Comparison of ENCODE assay signal across 1 cellular context in genomic region chr12:93563807-93564538, GRCh38.
TF ChIP-seq lines count a peak whose summit lies in the region.

No MANE protein-coding gene starts in this region.

TF ChIP-seq in HepG2, 621 proteins besides CTCF, POLR2A, EP300 and RAD21 (continued from another document and continues in another):
- TF ChIP-seq, protein P1, sequence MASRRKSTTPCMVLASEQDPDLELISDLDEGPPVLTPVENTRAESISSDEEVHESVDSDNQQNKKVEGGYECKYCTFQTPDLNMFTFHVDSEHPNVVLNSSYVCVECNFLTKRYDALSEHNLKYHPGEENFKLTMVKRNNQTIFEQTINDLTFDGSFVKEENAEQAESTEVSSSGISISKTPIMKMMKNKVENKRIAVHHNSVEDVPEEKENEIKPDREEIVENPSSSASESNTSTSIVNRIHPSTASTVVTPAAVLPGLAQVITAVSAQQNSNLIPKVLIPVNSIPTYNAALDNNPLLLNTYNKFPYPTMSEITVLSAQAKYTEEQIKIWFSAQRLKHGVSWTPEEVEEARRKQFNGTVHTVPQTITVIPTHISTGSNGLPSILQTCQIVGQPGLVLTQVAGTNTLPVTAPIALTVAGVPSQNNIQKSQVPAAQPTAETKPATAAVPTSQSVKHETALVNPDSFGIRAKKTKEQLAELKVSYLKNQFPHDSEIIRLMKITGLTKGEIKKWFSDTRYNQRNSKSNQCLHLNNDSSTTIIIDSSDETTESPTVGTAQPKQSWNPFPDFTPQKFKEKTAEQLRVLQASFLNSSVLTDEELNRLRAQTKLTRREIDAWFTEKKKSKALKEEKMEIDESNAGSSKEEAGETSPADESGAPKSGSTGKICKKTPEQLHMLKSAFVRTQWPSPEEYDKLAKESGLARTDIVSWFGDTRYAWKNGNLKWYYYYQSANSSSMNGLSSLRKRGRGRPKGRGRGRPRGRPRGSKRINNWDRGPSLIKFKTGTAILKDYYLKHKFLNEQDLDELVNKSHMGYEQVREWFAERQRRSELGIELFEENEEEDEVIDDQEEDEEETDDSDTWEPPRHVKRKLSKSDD (CRISPR knock-in tag; IDR thresholded peaks at IDR 0.05; ENCODE audit: low read depth) = 0 out of 2 replicates have a peak, but pooled peaks have one; percentile 36
- TF ChIP-seq ZNF275 (CRISPR knock-in tag; IDR thresholded peaks at IDR 0.05; ENCODE audit: borderline replicate concordance) (peak; percentile 87; the same call in 1 of the 2 replicates), ZNF12 (CRISPR knock-in tag; IDR thresholded peaks at IDR 0.05) (peak; percentile 55; the same call in 1 of the 2 replicates), ARID4A (CRISPR knock-in tag; IDR thresholded peaks at IDR 0.05; ENCODE audit: borderline replicate concordance) (peak; percentile 18; the same call in 1 of the 2 replicates), ADNP (CRISPR knock-in tag; IDR thresholded peaks at IDR 0.05) (no peak), KAT8 (CRISPR knock-in tag; IDR thresholded peaks at IDR 0.05) (peak; percentile 81), ZNF230 (CRISPR knock-in tag; IDR thresholded peaks at IDR 0.05) (no peak), ZNF577 (CRISPR knock-in tag; IDR thresholded peaks at IDR 0.05; ENCODE audit: borderline replicate concordance, low read depth) (no peak), FOSL2 (CRISPR knock-in tag; IDR thresholded peaks at IDR 0.05) (peak; percentile 99), KLF9 (CRISPR knock-in tag; IDR thresholded peaks at IDR 0.05; ENCODE audit: low read depth) (no peak), GFI1 (CRISPR knock-in tag; IDR thresholded peaks at IDR 0.05; ENCODE audit: borderline replicate concordance) (peak; percentile 97), ZNF281 (CRISPR knock-in tag; IDR thresholded peaks at IDR 0.05; ENCODE audit: borderline replicate concordance) (peak; percentile 30; the same call in 1 of the 2 replicates), ZNF331 (CRISPR knock-in tag; IDR thresholded peaks at IDR 0.05) (peak; percentile 94), HNRNPL (IDR thresholded peaks at IDR 0.05; ENCODE audit: low read depth, low read length) (peak; percentile 70; the same call in 1 of the 2 replicates), ZNF703 (CRISPR knock-in tag; IDR thresholded peaks at IDR 0.05; ENCODE audit: borderline replicate concordance) (no peak), ATM (IDR thresholded peaks at IDR 0.05; ENCODE audit: borderline replicate concordance) (no peak), KDM3A (CRISPR knock-in tag; IDR thresholded peaks at IDR 0.05; ENCODE audit: low read depth) (peak; percentile 45; the same call in 1 of the 2 replicates), RXRA (CRISPR knock-in tag; IDR thresholded peaks at IDR 0.05) (peak; percentile 94; the same call in 1 of the 2 replicates), ZNF773 (CRISPR knock-in tag; IDR thresholded peaks at IDR 0.05; ENCODE audit: borderline replicate concordance) (no peak), ZNF44 (CRISPR knock-in tag; IDR thresholded peaks at IDR 0.05) (no peak), ZNF543 (CRISPR knock-in tag; IDR thresholded peaks at IDR 0.05) (no peak), KLF15 (CRISPR knock-in tag; IDR thresholded peaks at IDR 0.05; ENCODE audit: borderline replicate concordance) (no peak), RFXAP (CRISPR knock-in tag; IDR thresholded peaks at IDR 0.05; ENCODE audit: borderline replicate concordance) (no peak), FOXA3 (CRISPR knock-in tag; IDR thresholded peaks at IDR 0.05) (peak; percentile 95), ZNF569 (CRISPR knock-in tag; IDR thresholded peaks at IDR 0.05; ENCODE audit: borderline replicate concordance) (no peak), ZNF501 (CRISPR knock-in tag; IDR thresholded peaks at IDR 0.05) (peak; percentile 52), NAIF1 (CRISPR knock-in tag; IDR thresholded peaks at IDR 0.05; ENCODE audit: borderline replicate concordance) (no peak), AHR (CRISPR knock-in tag; IDR thresholded peaks at IDR 0.05) (peak; percentile 92; the same call in 1 of the 2 replicates), ZFP90 (CRISPR knock-in tag; IDR thresholded peaks at IDR 0.05; ENCODE audit: borderline replicate concordance) (peak; percentile 46; the same call in 1 of the 2 replicates), LCORL (IDR thresholded peaks at IDR 0.05) (peak; percentile 19; the same call in 1 of the 2 replicates), LCORL (CRISPR knock-in tag; IDR thresholded peaks at IDR 0.05) (peak; percentile 42), TAF1 (CRISPR knock-in tag; IDR thresholded peaks at IDR 0.05) (no peak), MIER2 (CRISPR knock-in tag; IDR thresholded peaks at IDR 0.05) (peak; percentile 60; the same call in 1 of the 2 replicates), XBP1 (CRISPR knock-in tag; IDR thresholded peaks at IDR 0.05) (no peak), PATZ1 (CRISPR knock-in tag; IDR thresholded peaks at IDR 0.05) (0 out of 2 replicates have a peak, but pooled peaks have one; percentile 13), PHF21A (CRISPR knock-in tag; IDR thresholded peaks at IDR 0.05) (peak; percentile 89)
- TF ChIP-seq, protein P2, sequence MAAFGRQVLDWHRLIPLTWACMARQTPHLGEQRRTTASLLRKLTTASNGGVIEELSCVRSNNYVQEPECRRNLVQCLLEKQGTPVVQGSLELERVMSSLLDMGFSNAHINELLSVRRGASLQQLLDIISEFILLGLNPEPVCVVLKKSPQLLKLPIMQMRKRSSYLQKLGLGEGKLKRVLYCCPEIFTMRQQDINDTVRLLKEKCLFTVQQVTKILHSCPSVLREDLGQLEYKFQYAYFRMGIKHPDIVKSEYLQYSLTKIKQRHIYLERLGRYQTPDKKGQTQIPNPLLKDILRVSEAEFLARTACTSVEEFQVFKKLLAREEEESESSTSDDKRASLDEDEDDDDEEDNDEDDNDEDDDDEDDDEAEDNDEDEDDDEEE (CRISPR knock-in tag; IDR thresholded peaks at IDR 0.05) = 0 out of 2 replicates have a peak, but pooled peaks have one; percentile 29
- TF ChIP-seq, protein P3, sequence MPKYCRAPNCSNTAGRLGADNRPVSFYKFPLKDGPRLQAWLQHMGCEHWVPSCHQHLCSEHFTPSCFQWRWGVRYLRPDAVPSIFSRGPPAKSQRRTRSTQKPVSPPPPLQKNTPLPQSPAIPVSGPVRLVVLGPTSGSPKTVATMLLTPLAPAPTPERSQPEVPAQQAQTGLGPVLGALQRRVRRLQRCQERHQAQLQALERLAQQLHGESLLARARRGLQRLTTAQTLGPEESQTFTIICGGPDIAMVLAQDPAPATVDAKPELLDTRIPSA (CRISPR knock-in tag; IDR thresholded peaks at IDR 0.05; ENCODE audit: borderline replicate concordance) = no peak
- TF ChIP-seq, protein P4, sequence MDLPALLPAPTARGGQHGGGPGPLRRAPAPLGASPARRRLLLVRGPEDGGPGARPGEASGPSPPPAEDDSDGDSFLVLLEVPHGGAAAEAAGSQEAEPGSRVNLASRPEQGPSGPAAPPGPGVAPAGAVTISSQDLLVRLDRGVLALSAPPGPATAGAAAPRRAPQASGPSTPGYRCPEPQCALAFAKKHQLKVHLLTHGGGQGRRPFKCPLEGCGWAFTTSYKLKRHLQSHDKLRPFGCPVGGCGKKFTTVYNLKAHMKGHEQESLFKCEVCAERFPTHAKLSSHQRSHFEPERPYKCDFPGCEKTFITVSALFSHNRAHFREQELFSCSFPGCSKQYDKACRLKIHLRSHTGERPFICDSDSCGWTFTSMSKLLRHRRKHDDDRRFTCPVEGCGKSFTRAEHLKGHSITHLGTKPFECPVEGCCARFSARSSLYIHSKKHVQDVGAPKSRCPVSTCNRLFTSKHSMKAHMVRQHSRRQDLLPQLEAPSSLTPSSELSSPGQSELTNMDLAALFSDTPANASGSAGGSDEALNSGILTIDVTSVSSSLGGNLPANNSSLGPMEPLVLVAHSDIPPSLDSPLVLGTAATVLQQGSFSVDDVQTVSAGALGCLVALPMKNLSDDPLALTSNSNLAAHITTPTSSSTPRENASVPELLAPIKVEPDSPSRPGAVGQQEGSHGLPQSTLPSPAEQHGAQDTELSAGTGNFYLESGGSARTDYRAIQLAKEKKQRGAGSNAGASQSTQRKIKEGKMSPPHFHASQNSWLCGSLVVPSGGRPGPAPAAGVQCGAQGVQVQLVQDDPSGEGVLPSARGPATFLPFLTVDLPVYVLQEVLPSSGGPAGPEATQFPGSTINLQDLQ (CRISPR knock-in tag; IDR thresholded peaks at IDR 0.05) = no peak
- TF ChIP-seq, protein P5, sequence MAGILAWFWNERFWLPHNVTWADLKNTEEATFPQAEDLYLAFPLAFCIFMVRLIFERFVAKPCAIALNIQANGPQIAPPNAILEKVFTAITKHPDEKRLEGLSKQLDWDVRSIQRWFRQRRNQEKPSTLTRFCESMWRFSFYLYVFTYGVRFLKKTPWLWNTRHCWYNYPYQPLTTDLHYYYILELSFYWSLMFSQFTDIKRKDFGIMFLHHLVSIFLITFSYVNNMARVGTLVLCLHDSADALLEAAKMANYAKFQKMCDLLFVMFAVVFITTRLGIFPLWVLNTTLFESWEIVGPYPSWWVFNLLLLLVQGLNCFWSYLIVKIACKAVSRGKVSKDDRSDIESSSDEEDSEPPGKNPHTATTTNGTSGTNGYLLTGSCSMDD (CRISPR knock-in tag; IDR thresholded peaks at IDR 0.05) = no peak
- TF ChIP-seq, protein P6, sequence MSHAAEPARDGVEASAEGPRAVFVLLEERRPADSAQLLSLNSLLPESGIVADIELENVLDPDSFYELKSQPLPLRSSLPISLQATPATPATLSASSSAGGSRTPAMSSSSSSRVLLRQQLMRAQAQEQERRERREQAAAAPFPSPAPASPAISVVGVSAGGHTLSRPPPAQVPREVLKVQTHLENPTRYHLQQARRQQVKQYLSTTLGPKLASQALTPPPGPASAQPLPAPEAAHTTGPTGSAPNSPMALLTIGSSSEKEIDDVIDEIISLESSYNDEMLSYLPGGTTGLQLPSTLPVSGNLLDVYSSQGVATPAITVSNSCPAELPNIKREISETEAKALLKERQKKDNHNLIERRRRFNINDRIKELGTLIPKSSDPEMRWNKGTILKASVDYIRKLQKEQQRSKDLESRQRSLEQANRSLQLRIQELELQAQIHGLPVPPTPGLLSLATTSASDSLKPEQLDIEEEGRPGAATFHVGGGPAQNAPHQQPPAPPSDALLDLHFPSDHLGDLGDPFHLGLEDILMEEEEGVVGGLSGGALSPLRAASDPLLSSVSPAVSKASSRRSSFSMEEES (CRISPR knock-in tag; IDR thresholded peaks at IDR 0.05) = peak; percentile 80
